In the genomic region with DNA sequence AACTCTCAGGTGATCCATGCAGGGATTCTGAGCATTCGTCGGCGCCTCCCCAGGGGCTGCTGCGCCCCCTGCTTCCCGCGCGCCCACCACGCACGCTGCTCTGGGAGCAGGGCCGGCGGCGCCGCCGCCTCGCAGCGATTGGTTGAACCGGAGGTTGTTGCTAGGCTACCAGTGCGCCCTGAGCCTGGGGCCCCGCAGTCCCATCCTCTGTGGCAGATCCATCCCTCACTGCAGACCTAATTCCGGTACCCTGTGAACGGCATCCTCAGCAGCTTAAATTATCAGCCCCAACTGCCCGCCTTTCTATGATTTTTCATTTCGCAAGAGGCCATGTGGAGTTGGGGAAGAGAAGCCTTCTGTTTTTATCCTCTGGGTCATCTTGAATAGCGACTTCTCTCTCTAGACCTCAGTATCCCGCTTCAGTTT, we compare ENCODE assay signal across 1 cellular context.
TF ChIP-seq lines count a peak whose summit lies in the region.

No MANE protein-coding gene starts in this region.

TF ChIP-seq in HepG2, 621 proteins besides CTCF, POLR2A, EP300 and RAD21:
- TF ChIP-seq, protein P1, sequence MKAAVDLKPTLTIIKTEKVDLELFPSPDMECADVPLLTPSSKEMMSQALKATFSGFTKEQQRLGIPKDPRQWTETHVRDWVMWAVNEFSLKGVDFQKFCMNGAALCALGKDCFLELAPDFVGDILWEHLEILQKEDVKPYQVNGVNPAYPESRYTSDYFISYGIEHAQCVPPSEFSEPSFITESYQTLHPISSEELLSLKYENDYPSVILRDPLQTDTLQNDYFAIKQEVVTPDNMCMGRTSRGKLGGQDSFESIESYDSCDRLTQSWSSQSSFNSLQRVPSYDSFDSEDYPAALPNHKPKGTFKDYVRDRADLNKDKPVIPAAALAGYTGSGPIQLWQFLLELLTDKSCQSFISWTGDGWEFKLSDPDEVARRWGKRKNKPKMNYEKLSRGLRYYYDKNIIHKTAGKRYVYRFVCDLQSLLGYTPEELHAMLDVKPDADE (CRISPR knock-in tag; IDR thresholded peaks at IDR 0.05), result no peak
- TF ChIP-seq TRIM24 (CRISPR knock-in tag; IDR thresholded peaks at IDR 0.05) (no peak), U2AF1 (optimal IDR thresholded peaks at IDR 0.05; ENCODE audit: low read depth, low read length) (no peak), ZNF589 (CRISPR knock-in tag; conservative IDR thresholded peaks at IDR 0.05) (no peak), ZNF30 (CRISPR knock-in tag; IDR thresholded peaks at IDR 0.05) (no peak), ZNF17 (CRISPR knock-in tag; IDR thresholded peaks at IDR 0.05) (no peak), MEIS1 (CRISPR knock-in tag; IDR thresholded peaks at IDR 0.05; ENCODE audit: borderline replicate concordance) (no peak), HCFC1 (IDR thresholded peaks at IDR 0.05; ENCODE audit: low read depth, low read length) (no peak), ZNF557 (CRISPR knock-in tag; IDR thresholded peaks at IDR 0.05) (no peak), SOX5 (CRISPR knock-in tag; IDR thresholded peaks at IDR 0.05; ENCODE audit: borderline replicate concordance) (no peak), MTA1 (CRISPR knock-in tag; IDR thresholded peaks at IDR 0.05; ENCODE audit: borderline replicate concordance) (no peak)
- TF ChIP-seq, protein P2, sequence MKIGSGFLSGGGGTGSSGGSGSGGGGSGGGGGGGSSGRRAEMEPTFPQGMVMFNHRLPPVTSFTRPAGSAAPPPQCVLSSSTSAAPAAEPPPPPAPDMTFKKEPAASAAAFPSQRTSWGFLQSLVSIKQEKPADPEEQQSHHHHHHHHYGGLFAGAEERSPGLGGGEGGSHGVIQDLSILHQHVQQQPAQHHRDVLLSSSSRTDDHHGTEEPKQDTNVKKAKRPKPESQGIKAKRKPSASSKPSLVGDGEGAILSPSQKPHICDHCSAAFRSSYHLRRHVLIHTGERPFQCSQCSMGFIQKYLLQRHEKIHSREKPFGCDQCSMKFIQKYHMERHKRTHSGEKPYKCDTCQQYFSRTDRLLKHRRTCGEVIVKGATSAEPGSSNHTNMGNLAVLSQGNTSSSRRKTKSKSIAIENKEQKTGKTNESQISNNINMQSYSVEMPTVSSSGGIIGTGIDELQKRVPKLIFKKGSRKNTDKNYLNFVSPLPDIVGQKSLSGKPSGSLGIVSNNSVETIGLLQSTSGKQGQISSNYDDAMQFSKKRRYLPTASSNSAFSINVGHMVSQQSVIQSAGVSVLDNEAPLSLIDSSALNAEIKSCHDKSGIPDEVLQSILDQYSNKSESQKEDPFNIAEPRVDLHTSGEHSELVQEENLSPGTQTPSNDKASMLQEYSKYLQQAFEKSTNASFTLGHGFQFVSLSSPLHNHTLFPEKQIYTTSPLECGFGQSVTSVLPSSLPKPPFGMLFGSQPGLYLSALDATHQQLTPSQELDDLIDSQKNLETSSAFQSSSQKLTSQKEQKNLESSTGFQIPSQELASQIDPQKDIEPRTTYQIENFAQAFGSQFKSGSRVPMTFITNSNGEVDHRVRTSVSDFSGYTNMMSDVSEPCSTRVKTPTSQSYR (CRISPR knock-in tag; IDR thresholded peaks at IDR 0.05; ENCODE audit: borderline replicate concordance), result no peak
- TF ChIP-seq, protein P3, sequence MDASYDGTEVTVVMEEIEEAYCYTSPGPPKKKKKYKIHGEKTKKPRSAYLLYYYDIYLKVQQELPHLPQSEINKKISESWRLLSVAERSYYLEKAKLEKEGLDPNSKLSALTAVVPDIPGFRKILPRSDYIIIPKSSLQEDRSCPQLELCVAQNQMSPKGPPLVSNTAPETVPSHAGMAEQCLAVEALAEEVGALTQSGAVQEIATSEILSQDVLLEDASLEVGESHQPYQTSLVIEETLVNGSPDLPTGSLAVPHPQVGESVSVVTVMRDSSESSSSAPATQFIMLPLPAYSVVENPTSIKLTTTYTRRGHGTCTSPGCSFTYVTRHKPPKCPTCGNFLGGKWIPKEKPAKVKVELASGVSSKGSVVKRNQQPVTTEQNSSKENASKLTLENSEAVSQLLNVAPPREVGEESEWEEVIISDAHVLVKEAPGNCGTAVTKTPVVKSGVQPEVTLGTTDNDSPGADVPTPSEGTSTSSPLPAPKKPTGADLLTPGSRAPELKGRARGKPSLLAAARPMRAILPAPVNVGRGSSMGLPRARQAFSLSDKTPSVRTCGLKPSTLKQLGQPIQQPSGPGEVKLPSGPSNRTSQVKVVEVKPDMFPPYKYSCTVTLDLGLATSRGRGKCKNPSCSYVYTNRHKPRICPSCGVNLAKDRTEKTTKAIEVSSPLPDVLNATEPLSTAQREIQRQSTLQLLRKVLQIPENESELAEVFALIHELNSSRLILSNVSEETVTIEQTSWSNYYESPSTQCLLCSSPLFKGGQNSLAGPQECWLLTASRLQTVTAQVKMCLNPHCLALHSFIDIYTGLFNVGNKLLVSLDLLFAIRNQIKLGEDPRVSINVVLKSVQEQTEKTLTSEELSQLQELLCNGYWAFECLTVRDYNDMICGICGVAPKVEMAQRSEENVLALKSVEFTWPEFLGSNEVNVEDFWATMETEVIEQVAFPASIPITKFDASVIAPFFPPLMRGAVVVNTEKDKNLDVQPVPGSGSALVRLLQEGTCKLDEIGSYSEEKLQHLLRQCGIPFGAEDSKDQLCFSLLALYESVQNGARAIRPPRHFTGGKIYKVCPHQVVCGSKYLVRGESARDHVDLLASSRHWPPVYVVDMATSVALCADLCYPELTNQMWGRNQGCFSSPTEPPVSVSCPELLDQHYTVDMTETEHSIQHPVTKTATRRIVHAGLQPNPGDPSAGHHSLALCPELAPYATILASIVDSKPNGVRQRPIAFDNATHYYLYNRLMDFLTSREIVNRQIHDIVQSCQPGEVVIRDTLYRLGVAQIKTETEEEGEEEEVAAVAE (CRISPR knock-in tag; IDR thresholded peaks at IDR 0.05; ENCODE audit: borderline replicate concordance), result no peak
- TF ChIP-seq, protein P4, sequence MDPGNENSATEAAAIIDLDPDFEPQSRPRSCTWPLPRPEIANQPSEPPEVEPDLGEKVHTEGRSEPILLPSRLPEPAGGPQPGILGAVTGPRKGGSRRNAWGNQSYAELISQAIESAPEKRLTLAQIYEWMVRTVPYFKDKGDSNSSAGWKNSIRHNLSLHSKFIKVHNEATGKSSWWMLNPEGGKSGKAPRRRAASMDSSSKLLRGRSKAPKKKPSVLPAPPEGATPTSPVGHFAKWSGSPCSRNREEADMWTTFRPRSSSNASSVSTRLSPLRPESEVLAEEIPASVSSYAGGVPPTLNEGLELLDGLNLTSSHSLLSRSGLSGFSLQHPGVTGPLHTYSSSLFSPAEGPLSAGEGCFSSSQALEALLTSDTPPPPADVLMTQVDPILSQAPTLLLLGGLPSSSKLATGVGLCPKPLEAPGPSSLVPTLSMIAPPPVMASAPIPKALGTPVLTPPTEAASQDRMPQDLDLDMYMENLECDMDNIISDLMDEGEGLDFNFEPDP (CRISPR knock-in tag; conservative IDR thresholded peaks at IDR 0.05), result no peak
